18 cellular contexts compared by ENCODE assay signal in genomic region chr10:26199841-26200240, GRCh38. TPM values are rescaled to one million over a fixed set of nuclear protein-coding genes. Genes with fewer than 3 reads are reported as not detected.
A peak's percentile ranks its signal among the peaks of the same experiment; 100 is the strongest.
DNase-seq lines count a peak whose midpoint lies in the region; FAIRE-seq lines count a peak whose summit lies in the region.
"Had no signal": no experiment of that assay in that cellular context is flagged by ENCODE, and none has a peak within 500 bp of the region (broad histone marks: within the 10 kb centered on the region; RNA-seq: fewer than 3 reads in every experiment).

No MANE protein-coding gene starts in this region.

- H3K36me3 Mint-ChIP-seq in activated T-helper 1 cell treated with anti-CD3 and anti-CD28 coated beads, Interleukin-12 subunit alpha, Interleukin-12 subunit beta, Interleukin-2, Interleukin-4 antibody, amounts not matched to agents 30 ng/mL and 10 ng/mL and 1 ng/mL, durations not matched to agents 14 hours and 24 hours and 36 hours (ENCODE audit: low read depth), result no peaks in the 10 kb centered on the region

- H3K9me3 ChIP-seq in small intestine (ENCODE audit: control insufficient read depth, low read depth), result no peaks in the 10 kb centered on the region
- H3K9me3 ChIP-seq: SK-N-SH had no signal

- no peaks in the 10 kb centered on the region for H3K27me3 ChIP-seq in small intestine (ENCODE audit: control insufficient read depth in 2 of 2, insufficient read depth in 2 of 2, low read length in 2 of 2)

- H3K27ac Mint-ChIP-seq in activated T-helper 1 cell treated with anti-CD3 and anti-CD28 coated beads, Interleukin-12 subunit alpha, Interleukin-12 subunit beta, Interleukin-2, Interleukin-4 antibody, amounts not matched to agents 30 ng/mL and 10 ng/mL and 1 ng/mL, durations not matched to agents 14 hours and 24 hours and 36 hours, result no peak overlapping the region

- DNase-seq in COLO829 (ENCODE audit: low spot score) (peak; percentile 18), HT1080 (ENCODE audit: low read depth) (peak; percentile 60), NCI-H748 treated with DMSO at 0.1 percent for 48 hours (lab: John Stamatoyannopoulos, UW) (peak; percentile 28), left kidney (ENCODE audit: low read depth, low spot score) (peak; percentile 79), NCI-H226 (no peak), small intestine (no peak)
- DNase-seq in activated T-helper 1 cell treated with anti-CD3 and anti-CD28 coated beads, Interleukin-12 subunit alpha, Interleukin-12 subunit beta, Interleukin-2, Interleukin-4 antibody, amounts not matched to agents 30 ng/mL and 10 ng/mL and 1 ng/mL, durations not matched to agents 14 hours and 24 hours and 36 hours (ENCODE audit: low spot score), result no peak
- DNase-seq: DMS79, GDM1, GM23248, NCI-H1436, NCI-H345, NCI-H774, Right ventricle myocardium superior, SK-N-SH had no signal

- FAIRE-seq in small intestine (lab: Jason Lieb, UNC), result no peak
- FAIRE-seq: GM12891, GM18507 had no signal

- H3K4me1 Mint-ChIP-seq in activated T-helper 1 cell treated with anti-CD3 and anti-CD28 coated beads, Interleukin-12 subunit alpha, Interleukin-12 subunit beta, Interleukin-2, Interleukin-4 antibody, amounts not matched to agents 30 ng/mL and 10 ng/mL and 1 ng/mL, durations not matched to agents 14 hours and 24 hours and 36 hours (ENCODE audit: low read depth), result peaks cover 5% of the 10 kb centered on the region

- H3K9me3 Mint-ChIP-seq in activated T-helper 1 cell treated with anti-CD3 and anti-CD28 coated beads, Interleukin-12 subunit alpha, Interleukin-12 subunit beta, Interleukin-2, Interleukin-4 antibody, amounts not matched to agents 30 ng/mL and 10 ng/mL and 1 ng/mL, durations not matched to agents 14 hours and 24 hours and 36 hours, result no peaks in the 10 kb centered on the region

- H3K4me3 Mint-ChIP-seq in activated T-helper 1 cell treated with anti-CD3 and anti-CD28 coated beads, Interleukin-12 subunit alpha, Interleukin-12 subunit beta, Interleukin-2, Interleukin-4 antibody, amounts not matched to agents 30 ng/mL and 10 ng/mL and 1 ng/mL, durations not matched to agents 14 hours and 24 hours and 36 hours, result no peak overlapping the region

- no peak overlapping the region for H3K4me3 ChIP-seq in small intestine (ENCODE audit: low read depth in 1 of 2, low read length in 2 of 2)
- H3K4me3 ChIP-seq: GM23248 had no signal

- H3K36me3 ChIP-seq in small intestine (ENCODE audit: control insufficient read depth in 2 of 2, insufficient read depth in 2 of 2, low read length in 2 of 2), result no peaks in the 10 kb centered on the region

- intact Hi-C loops in activated T-helper 1 cell treated with anti-CD3 and anti-CD28 coated beads, Interleukin-12 subunit alpha, Interleukin-12 subunit beta, Interleukin-2, Interleukin-4 antibody, amounts not matched to agents 30 ng/mL and 10 ng/mL and 1 ng/mL, durations not matched to agents 14 hours and 24 hours and 36 hours (cut with micrococcal nuclease), result no loop called here

- H3K27me3 Mint-ChIP-seq in activated T-helper 1 cell treated with anti-CD3 and anti-CD28 coated beads, Interleukin-12 subunit alpha, Interleukin-12 subunit beta, Interleukin-2, Interleukin-4 antibody, amounts not matched to agents 30 ng/mL and 10 ng/mL and 1 ng/mL, durations not matched to agents 14 hours and 24 hours and 36 hours (ENCODE audit: insufficient read depth), result peaks cover 5% of the 10 kb centered on the region

- H3K4me1 ChIP-seq in small intestine (ENCODE audit: control insufficient read depth in 2 of 2, insufficient read depth in 1 of 2, low read depth in 1 of 2, low read length in 1 of 2), result no peaks in the 10 kb centered on the region

- WGBS in small intestine, 3 donors, result 55 to 68% (median 67%) methylated on average over 4 of the region's 4 CpGs

- H3K27ac ChIP-seq in small intestine (ENCODE audit: low read depth in 1 of 2, low read length in 1 of 2), result no peak overlapping the region
- H3K27ac ChIP-seq: GM23248 had no signal

RNA-seq across cellular contexts. Expression of gene GAD2, which starts 16.7 kb away (rescaled TPM):
- not detected in 2 replicates for total RNA-seq in HT1080 (2014; rRNA removed; shearing (Covaris generic))
- not detected in 2 replicates for polyA plus RNA-seq in HT1080 (2015; cell fraction: cytosol; rRNA removed)
- not detected in 2 replicates for polyA plus RNA-seq in HT1080 (2015; cell fraction: nucleus; rRNA removed)
- total RNA-seq in activated T-helper 1 cell treated with anti-CD3 and anti-CD28 coated beads, Interleukin-12 subunit alpha, Interleukin-12 subunit beta, Interleukin-2, Interleukin-4 antibody, amounts not matched to agents 30 ng/mL and 10 ng/mL and 1 ng/mL, durations not matched to agents 14 hours and 24 hours and 36 hours, result not detected in 2 replicates
- polyA plus RNA-seq in small intestine, result under 1 TPM in 1 of 3 donors, not detected in 2; 0.10 TPM
- total RNA-seq: GM23248; Right ventricle myocardium superior; T-helper 1 cell treated with Interleukin-12 subunit alpha and Interleukin-12 subunit beta and Interleukin-4 antibody, amounts not matched to agents 30 ng/mL and 1 ng/mL, for 36 hours had no signal
- polyA plus RNA-seq: GM23248, SK-N-SH had no signal

Comparison
In these comparisons a context has a peak if more than half of its experiments do, and no peak if none do; other contexts are left out.
1. DNase-seq: peak in COLO829 (single experiment), HT1080 (single experiment), NCI-H748 treated with DMSO at 0.1 percent for 48 hours (single experiment) and left kidney (single experiment); none in NCI-H226 (single experiment), activated T-helper 1 cell treated with anti-CD3 and anti-CD28 coated beads, Interleukin-12 subunit alpha, Interleukin-12 subunit beta, Interleukin-2, Interleukin-4 antibody, amounts not matched to agents 30 ng/mL and 10 ng/mL and 1 ng/mL, durations not matched to agents 14 hours and 24 hours and 36 hours (single experiment) and small intestine (single experiment).